ENCODE assay signal across 1 cellular context in genomic region chr20:50192364-50193168, GRCh38.
TF ChIP-seq lines count a peak whose summit lies in the region.

No MANE protein-coding gene starts in this region.

TF ChIP-seq in SK-N-SH, 30 proteins besides CTCF, POLR2A, EP300 and RAD21 (continued from another document):
- TF ChIP-seq PBX3 (IDR thresholded peaks at IDR 0.05) (peak; percentile 76), RCOR1 (IDR thresholded peaks at IDR 0.05; ENCODE audit: low read length) (no peak), SIN3A (IDR thresholded peaks at IDR 0.05; ENCODE audit: borderline replicate concordance, low read depth, low read length) (peak; percentile 100), JUND (IDR thresholded peaks at IDR 0.05) (peak; percentile 39; the same call in 1 of the 2 replicates), YY1 (IDR thresholded peaks at IDR 0.05; ENCODE audit: low read depth) (peak; percentile 77), TAF1 (IDR thresholded peaks at IDR 0.05; ENCODE audit: borderline replicate concordance, low read depth, low read length) (no peak), GABPA (IDR thresholded peaks at IDR 0.05; ENCODE audit: low read depth) (no peak)
